ENCODE assay signal across 16 cellular contexts in the genomic region with DNA sequence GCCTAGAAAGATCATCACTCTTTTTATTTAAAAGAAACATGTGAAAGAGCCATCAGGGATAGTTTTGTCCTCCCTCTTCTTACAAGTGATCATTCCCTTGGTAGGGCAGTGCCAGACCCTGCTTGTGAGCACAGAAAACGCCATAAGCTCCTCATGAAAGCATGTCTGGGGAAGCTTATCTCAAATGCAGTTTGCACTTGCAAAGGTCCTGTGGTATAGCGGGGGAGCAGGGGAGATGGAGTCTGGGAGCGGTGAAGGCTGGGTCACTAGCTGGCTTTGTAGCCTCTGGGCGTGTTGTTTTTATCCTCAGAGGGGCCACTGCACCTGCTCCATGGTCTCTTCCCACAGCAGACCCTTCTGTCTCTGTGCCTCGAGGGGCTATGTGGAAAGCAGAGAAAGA.
"Had no signal": no experiment of that assay in that cellular context is flagged by ENCODE, and none has a peak within 500 bp of the region (broad histone marks: within the 10 kb centered on the region; RNA-seq: fewer than 3 reads in every experiment).

No MANE protein-coding gene starts in this region.

- H3K36me3 ChIP-seq: esophagus squamous epithelium, lower lobe of right lung, sigmoid colon had no signal

- H3K4me3 Mint-ChIP-seq: activated CD4-positive, alpha-beta memory T cell treated with anti-CD3 and anti-CD28 coated beads, Interleukin-2, amount 10 ng/mL, durations not matched to agents 7 days and 5 days; activated T-cell treated with anti-CD3 and anti-CD28 coated beads, Interleukin-2, amount 50 U/mL, for 24 hours; naive thymus-derived CD8-positive, alpha-beta T cell; stimulated activated naive B cell treated with anti-CD40 and anti-IgM and Interleukin-4, amounts not matched to agents 10 μg/mL and 1 μg/mL and 100 μg/mL, for 72 hours; T-helper 2 cell treated with Interferon-gamma antibody and Interleukin-4, amounts not matched to agents 5 μg/mL and 100 μg/mL, for 36 hours had no signal

- H3K9me3 ChIP-seq: esophagus squamous epithelium, lower lobe of right lung, sigmoid colon had no signal

- DNase-seq: activated CD4-positive, alpha-beta memory T cell treated with anti-CD3 and anti-CD28 coated beads, Interleukin-2, amount 10 ng/mL, durations not matched to agents 7 days and 5 days; activated CD4-positive, alpha-beta T cell treated with anti-CD3 and anti-CD28 coated beads for 48 hours; activated CD4-positive, CD25-positive, alpha-beta regulatory T cell; activated effector memory CD4-positive, alpha-beta T cell treated with Interleukin-2 at 50 U/mL for 16 hours; activated naive CD4-positive, alpha-beta T cell treated with anti-CD3 and anti-CD28 coated beads, Interleukin-2, amount 50 U/mL, for 16 hours; activated T-cell treated with anti-CD3 and anti-CD28 coated beads, Interleukin-2, amount 50 U/mL, for 24 hours; effector CD4-positive, alpha-beta T cell; esophagus squamous epithelium; left cardiac atrium; lower lobe of right lung; naive thymus-derived CD8-positive, alpha-beta T cell; sigmoid colon; stimulated activated CD4-positive, alpha-beta T cell treated with anti-CD3 and anti-CD28 coated beads, Interleukin-4, amount 100 ng/mL, for 4 hours; stimulated activated naive B cell treated with anti-CD40 and anti-IgM and Interleukin-4, amounts not matched to agents 10 μg/mL and 1 μg/mL and 100 μg/mL, for 72 hours had no signal

- H3K27ac ChIP-seq: esophagus squamous epithelium, lower lobe of right lung, parathyroid adenoma, sigmoid colon had no signal

- H3K36me3 Mint-ChIP-seq: stimulated activated naive B cell treated with anti-CD40 and anti-IgM and Interleukin-4, amounts not matched to agents 10 μg/mL and 1 μg/mL and 100 μg/mL, for 72 hours had no signal

- H3K27me3 ChIP-seq: esophagus squamous epithelium, sigmoid colon had no signal

- H3K4me3 ChIP-seq: esophagus squamous epithelium, lower lobe of right lung, sigmoid colon had no signal

- H3K27me3 Mint-ChIP-seq: activated T-cell treated with anti-CD3 and anti-CD28 coated beads, Interleukin-2, amount 50 U/mL, for 24 hours; stimulated activated naive B cell treated with anti-CD40 and anti-IgM and Interleukin-4, amounts not matched to agents 10 μg/mL and 1 μg/mL and 100 μg/mL, for 72 hours had no signal

- H3K27ac Mint-ChIP-seq: activated CD4-positive, alpha-beta memory T cell treated with anti-CD3 and anti-CD28 coated beads, Interleukin-2, amount 10 ng/mL, durations not matched to agents 7 days and 5 days; activated T-cell treated with anti-CD3 and anti-CD28 coated beads, Interleukin-2, amount 50 U/mL, for 24 hours; stimulated activated naive B cell treated with anti-CD40 and anti-IgM and Interleukin-4, amounts not matched to agents 10 μg/mL and 1 μg/mL and 100 μg/mL, for 72 hours; T-helper 2 cell treated with Interferon-gamma antibody and Interleukin-4, amounts not matched to agents 5 μg/mL and 100 μg/mL, for 36 hours had no signal

- ATAC-seq: left cardiac atrium; lower lobe of right lung; naive thymus-derived CD8-positive, alpha-beta T cell; stimulated activated naive B cell treated with anti-CD40 and anti-IgM and Interleukin-4, amounts not matched to agents 10 μg/mL and 1 μg/mL and 100 μg/mL, for 72 hours had no signal

- H3K9ac ChIP-seq: parathyroid adenoma had no signal

- H2AFZ ChIP-seq: parathyroid adenoma had no signal

- H3K9me3 Mint-ChIP-seq: activated CD4-positive, alpha-beta memory T cell treated with anti-CD3 and anti-CD28 coated beads, Interleukin-2, amount 10 ng/mL, durations not matched to agents 7 days and 5 days; activated T-cell treated with anti-CD3 and anti-CD28 coated beads, Interleukin-2, amount 50 U/mL, for 24 hours; naive thymus-derived CD8-positive, alpha-beta T cell; stimulated activated naive B cell treated with anti-CD40 and anti-IgM and Interleukin-4, amounts not matched to agents 10 μg/mL and 1 μg/mL and 100 μg/mL, for 72 hours; T-helper 2 cell treated with Interferon-gamma antibody and Interleukin-4, amounts not matched to agents 5 μg/mL and 100 μg/mL, for 36 hours had no signal
